1 cellular context compared by ENCODE assay signal in genomic region chr7:108533712-108534111, GRCh38.
TF ChIP-seq lines count a peak whose summit lies in the region.

No MANE protein-coding gene starts in this region.

TF ChIP-seq in K562, 482 proteins besides CTCF, POLR2A, EP300 and RAD21:
- TF ChIP-seq HNRNPK (IDR thresholded peaks at IDR 0.05; ENCODE audit: low read depth, low read length, poor library complexity, severe bottlenecking) (peak; percentile 86), MAFG (tag; conservative IDR thresholded peaks at IDR 0.05) (no peak), CUX1 (CRISPR knock-in tag; IDR thresholded peaks at IDR 0.05) (no peak)
